Comparison of ENCODE assay signal across 1 cellular context in the genomic region with DNA sequence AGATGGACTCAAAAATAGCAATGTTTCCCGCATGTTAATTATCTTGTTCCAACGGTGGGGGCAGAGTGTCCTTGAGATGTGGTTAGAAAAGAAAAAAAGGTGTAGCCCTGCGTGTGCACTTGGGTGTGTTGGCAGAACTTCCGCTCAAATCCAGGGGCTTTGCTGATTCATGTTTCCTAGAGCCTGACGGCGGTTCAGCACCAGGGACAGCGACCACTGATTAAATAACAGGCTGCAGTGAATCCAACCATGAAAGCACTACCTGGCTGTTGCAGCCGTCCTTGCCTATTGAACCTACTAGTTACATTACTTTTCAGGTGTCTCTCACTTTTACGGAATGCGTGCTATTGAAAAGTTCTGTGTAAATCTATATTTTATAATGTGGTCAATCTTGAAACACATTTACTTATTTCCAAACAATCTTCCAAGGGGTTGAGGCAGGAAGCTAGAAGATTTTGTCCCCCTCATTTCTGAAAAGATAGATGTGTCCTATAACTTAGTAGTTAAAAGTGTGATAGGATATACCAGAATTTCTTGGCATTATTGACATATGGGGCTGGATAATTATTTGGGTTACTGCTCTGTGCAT.
TF ChIP-seq lines count a peak whose summit lies in the region.

No MANE protein-coding gene starts in this region.

TF ChIP-seq in HepG2, 621 proteins besides CTCF, POLR2A, EP300 and RAD21 (continued from another document and continues in another):
- TF ChIP-seq, protein P1, sequence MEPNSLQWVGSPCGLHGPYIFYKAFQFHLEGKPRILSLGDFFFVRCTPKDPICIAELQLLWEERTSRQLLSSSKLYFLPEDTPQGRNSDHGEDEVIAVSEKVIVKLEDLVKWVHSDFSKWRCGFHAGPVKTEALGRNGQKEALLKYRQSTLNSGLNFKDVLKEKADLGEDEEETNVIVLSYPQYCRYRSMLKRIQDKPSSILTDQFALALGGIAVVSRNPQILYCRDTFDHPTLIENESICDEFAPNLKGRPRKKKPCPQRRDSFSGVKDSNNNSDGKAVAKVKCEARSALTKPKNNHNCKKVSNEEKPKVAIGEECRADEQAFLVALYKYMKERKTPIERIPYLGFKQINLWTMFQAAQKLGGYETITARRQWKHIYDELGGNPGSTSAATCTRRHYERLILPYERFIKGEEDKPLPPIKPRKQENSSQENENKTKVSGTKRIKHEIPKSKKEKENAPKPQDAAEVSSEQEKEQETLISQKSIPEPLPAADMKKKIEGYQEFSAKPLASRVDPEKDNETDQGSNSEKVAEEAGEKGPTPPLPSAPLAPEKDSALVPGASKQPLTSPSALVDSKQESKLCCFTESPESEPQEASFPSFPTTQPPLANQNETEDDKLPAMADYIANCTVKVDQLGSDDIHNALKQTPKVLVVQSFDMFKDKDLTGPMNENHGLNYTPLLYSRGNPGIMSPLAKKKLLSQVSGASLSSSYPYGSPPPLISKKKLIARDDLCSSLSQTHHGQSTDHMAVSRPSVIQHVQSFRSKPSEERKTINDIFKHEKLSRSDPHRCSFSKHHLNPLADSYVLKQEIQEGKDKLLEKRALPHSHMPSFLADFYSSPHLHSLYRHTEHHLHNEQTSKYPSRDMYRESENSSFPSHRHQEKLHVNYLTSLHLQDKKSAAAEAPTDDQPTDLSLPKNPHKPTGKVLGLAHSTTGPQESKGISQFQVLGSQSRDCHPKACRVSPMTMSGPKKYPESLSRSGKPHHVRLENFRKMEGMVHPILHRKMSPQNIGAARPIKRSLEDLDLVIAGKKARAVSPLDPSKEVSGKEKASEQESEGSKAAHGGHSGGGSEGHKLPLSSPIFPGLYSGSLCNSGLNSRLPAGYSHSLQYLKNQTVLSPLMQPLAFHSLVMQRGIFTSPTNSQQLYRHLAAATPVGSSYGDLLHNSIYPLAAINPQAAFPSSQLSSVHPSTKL (CRISPR knock-in tag; IDR thresholded peaks at IDR 0.05): peak; percentile 45; the same call in 1 of the 2 replicates
- TF ChIP-seq ELF3 (CRISPR knock-in tag; IDR thresholded peaks at IDR 0.05) (peak; percentile 70; the same call in 1 of the 2 replicates), HOXA3 (CRISPR knock-in tag; IDR thresholded peaks at IDR 0.05) (0 out of 2 replicates have a peak, but pooled peaks have one; percentile 20), ZNF335 (CRISPR knock-in tag; IDR thresholded peaks at IDR 0.05) (peak; percentile 59; the same call in 1 of the 2 replicates), SATB2 (CRISPR knock-in tag; IDR thresholded peaks at IDR 0.05) (0 out of 2 replicates have a peak, but pooled peaks have one; percentile 48), ZNF781 (CRISPR knock-in tag; IDR thresholded peaks at IDR 0.05; ENCODE audit: borderline replicate concordance, not compliant biosample characterization) (peak; percentile 36), ZNF605 (CRISPR knock-in tag; IDR thresholded peaks at IDR 0.05) (peak; percentile 37; the same call in 1 of the 2 replicates), SUZ12 (IDR thresholded peaks at IDR 0.05; ENCODE audit: low read depth, low read length) (no peak), NR2F2 (IDR thresholded peaks at IDR 0.05; ENCODE audit: borderline replicate concordance, low read depth) (no peak), ARHGAP35 (CRISPR knock-in tag; IDR thresholded peaks at IDR 0.05; ENCODE audit: borderline replicate concordance) (no peak), ZNF160 (CRISPR knock-in tag; IDR thresholded peaks at IDR 0.05) (no peak), ZNF709 (CRISPR knock-in tag; IDR thresholded peaks at IDR 0.05) (0 out of 2 replicates have a peak, but pooled peaks have one; percentile 58), ARNTL (CRISPR knock-in tag; IDR thresholded peaks at IDR 0.05) (no peak), ZNF441 (CRISPR knock-in tag; IDR thresholded peaks at IDR 0.05; ENCODE audit: borderline replicate concordance) (peak; percentile 86), ZNF572 (CRISPR knock-in tag; IDR thresholded peaks at IDR 0.05) (no peak), MAFK (conservative IDR thresholded peaks at IDR 0.05 in 1 of 2, IDR thresholded peaks at IDR 0.05 in 1 of 2; ENCODE audit: low read length in 2 of 2) (peak; percentile 14 to 32; a peak in 2 of 4 replicates), SIN3A (IDR thresholded peaks at IDR 0.05; ENCODE audit: borderline replicate concordance, low read depth, low read length) (no peak), ZNF644 (CRISPR knock-in tag; IDR thresholded peaks at IDR 0.05; ENCODE audit: low read depth) (0 out of 2 replicates have a peak, but pooled peaks have one; percentile 48), RXRB (CRISPR knock-in tag; IDR thresholded peaks at IDR 0.05; ENCODE audit: borderline replicate concordance) (0 out of 2 replicates have a peak, but pooled peaks have one; percentile 55), RFXAP (CRISPR knock-in tag; IDR thresholded peaks at IDR 0.05; ENCODE audit: borderline replicate concordance) (peak; percentile 75), ZMYM2 (CRISPR knock-in tag; IDR thresholded peaks at IDR 0.05) (no peak), ZNF446 (CRISPR knock-in tag; IDR thresholded peaks at IDR 0.05) (peak; percentile 81; the same call in 1 of the 2 replicates), EEA1 (CRISPR knock-in tag; IDR thresholded peaks at IDR 0.05; ENCODE audit: borderline replicate concordance) (no peak), SPEN (CRISPR knock-in tag; IDR thresholded peaks at IDR 0.05; ENCODE audit: low read depth) (no peak)
- TF ChIP-seq, protein P2, sequence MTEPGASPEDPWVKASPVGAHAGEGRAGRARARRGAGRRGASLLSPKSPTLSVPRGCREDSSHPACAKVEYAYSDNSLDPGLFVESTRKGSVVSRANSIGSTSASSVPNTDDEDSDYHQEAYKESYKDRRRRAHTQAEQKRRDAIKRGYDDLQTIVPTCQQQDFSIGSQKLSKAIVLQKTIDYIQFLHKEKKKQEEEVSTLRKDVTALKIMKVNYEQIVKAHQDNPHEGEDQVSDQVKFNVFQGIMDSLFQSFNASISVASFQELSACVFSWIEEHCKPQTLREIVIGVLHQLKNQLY (CRISPR knock-in tag; IDR thresholded peaks at IDR 0.05): no peak
- TF ChIP-seq, protein P3, sequence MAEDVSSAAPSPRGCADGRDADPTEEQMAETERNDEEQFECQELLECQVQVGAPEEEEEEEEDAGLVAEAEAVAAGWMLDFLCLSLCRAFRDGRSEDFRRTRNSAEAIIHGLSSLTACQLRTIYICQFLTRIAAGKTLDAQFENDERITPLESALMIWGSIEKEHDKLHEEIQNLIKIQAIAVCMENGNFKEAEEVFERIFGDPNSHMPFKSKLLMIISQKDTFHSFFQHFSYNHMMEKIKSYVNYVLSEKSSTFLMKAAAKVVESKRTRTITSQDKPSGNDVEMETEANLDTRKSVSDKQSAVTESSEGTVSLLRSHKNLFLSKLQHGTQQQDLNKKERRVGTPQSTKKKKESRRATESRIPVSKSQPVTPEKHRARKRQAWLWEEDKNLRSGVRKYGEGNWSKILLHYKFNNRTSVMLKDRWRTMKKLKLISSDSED (CRISPR knock-in tag; IDR thresholded peaks at IDR 0.05): no peak
- TF ChIP-seq, protein P4, sequence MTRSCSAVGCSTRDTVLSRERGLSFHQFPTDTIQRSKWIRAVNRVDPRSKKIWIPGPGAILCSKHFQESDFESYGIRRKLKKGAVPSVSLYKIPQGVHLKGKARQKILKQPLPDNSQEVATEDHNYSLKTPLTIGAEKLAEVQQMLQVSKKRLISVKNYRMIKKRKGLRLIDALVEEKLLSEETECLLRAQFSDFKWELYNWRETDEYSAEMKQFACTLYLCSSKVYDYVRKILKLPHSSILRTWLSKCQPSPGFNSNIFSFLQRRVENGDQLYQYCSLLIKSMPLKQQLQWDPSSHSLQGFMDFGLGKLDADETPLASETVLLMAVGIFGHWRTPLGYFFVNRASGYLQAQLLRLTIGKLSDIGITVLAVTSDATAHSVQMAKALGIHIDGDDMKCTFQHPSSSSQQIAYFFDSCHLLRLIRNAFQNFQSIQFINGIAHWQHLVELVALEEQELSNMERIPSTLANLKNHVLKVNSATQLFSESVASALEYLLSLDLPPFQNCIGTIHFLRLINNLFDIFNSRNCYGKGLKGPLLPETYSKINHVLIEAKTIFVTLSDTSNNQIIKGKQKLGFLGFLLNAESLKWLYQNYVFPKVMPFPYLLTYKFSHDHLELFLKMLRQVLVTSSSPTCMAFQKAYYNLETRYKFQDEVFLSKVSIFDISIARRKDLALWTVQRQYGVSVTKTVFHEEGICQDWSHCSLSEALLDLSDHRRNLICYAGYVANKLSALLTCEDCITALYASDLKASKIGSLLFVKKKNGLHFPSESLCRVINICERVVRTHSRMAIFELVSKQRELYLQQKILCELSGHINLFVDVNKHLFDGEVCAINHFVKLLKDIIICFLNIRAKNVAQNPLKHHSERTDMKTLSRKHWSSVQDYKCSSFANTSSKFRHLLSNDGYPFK (CRISPR knock-in tag; IDR thresholded peaks at IDR 0.05; ENCODE audit: borderline replicate concordance): no peak
- TF ChIP-seq, protein P5, sequence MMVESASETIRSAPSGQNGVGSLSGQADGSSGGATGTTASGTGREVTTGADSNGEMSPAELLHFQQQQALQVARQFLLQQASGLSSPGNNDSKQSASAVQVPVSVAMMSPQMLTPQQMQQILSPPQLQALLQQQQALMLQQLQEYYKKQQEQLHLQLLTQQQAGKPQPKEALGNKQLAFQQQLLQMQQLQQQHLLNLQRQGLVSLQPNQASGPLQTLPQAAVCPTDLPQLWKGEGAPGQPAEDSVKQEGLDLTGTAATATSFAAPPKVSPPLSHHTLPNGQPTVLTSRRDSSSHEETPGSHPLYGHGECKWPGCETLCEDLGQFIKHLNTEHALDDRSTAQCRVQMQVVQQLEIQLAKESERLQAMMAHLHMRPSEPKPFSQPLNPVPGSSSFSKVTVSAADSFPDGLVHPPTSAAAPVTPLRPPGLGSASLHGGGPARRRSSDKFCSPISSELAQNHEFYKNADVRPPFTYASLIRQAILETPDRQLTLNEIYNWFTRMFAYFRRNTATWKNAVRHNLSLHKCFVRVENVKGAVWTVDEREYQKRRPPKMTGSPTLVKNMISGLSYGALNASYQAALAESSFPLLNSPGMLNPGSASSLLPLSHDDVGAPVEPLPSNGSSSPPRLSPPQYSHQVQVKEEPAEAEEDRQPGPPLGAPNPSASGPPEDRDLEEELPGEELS (CRISPR knock-in tag; IDR thresholded peaks at IDR 0.05): 0 out of 2 replicates have a peak, but pooled peaks have one; percentile 25
- TF ChIP-seq, protein P6, sequence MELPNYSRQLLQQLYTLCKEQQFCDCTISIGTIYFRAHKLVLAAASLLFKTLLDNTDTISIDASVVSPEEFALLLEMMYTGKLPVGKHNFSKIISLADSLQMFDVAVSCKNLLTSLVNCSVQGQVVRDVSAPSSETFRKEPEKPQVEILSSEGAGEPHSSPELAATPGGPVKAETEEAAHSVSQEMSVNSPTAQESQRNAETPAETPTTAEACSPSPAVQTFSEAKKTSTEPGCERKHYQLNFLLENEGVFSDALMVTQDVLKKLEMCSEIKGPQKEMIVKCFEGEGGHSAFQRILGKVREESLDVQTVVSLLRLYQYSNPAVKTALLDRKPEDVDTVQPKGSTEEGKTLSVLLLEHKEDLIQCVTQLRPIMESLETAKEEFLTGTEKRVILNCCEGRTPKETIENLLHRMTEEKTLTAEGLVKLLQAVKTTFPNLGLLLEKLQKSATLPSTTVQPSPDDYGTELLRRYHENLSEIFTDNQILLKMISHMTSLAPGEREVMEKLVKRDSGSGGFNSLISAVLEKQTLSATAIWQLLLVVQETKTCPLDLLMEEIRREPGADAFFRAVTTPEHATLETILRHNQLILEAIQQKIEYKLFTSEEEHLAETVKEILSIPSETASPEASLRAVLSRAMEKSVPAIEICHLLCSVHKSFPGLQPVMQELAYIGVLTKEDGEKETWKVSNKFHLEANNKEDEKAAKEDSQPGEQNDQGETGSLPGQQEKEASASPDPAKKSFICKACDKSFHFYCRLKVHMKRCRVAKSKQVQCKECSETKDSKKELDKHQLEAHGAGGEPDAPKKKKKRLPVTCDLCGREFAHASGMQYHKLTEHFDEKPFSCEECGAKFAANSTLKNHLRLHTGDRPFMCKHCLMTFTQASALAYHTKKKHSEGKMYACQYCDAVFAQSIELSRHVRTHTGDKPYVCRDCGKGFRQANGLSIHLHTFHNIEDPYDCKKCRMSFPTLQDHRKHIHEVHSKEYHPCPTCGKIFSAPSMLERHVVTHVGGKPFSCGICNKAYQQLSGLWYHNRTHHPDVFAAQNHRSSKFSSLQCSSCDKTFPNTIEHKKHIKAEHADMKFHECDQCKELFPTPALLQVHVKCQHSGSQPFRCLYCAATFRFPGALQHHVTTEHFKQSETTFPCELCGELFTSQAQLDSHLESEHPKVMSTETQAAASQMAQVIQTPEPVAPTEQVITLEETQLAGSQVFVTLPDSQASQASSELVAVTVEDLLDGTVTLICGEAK (IDR thresholded peaks at IDR 0.05): no peak
- TF ChIP-seq, protein P6 (CRISPR knock-in tag; IDR thresholded peaks at IDR 0.05): 0 out of 2 replicates have a peak, but pooled peaks have one; percentile 52
- TF ChIP-seq, protein P7, sequence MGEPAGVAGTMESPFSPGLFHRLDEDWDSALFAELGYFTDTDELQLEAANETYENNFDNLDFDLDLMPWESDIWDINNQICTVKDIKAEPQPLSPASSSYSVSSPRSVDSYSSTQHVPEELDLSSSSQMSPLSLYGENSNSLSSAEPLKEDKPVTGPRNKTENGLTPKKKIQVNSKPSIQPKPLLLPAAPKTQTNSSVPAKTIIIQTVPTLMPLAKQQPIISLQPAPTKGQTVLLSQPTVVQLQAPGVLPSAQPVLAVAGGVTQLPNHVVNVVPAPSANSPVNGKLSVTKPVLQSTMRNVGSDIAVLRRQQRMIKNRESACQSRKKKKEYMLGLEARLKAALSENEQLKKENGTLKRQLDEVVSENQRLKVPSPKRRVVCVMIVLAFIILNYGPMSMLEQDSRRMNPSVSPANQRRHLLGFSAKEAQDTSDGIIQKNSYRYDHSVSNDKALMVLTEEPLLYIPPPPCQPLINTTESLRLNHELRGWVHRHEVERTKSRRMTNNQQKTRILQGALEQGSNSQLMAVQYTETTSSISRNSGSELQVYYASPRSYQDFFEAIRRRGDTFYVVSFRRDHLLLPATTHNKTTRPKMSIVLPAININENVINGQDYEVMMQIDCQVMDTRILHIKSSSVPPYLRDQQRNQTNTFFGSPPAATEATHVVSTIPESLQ (CRISPR knock-in tag; conservative IDR thresholded peaks at IDR 0.05): 0 out of 2 replicates have a peak, but pooled peaks have one; percentile 59
